ENCODE assay signal across 1 cellular context in the genomic region with DNA sequence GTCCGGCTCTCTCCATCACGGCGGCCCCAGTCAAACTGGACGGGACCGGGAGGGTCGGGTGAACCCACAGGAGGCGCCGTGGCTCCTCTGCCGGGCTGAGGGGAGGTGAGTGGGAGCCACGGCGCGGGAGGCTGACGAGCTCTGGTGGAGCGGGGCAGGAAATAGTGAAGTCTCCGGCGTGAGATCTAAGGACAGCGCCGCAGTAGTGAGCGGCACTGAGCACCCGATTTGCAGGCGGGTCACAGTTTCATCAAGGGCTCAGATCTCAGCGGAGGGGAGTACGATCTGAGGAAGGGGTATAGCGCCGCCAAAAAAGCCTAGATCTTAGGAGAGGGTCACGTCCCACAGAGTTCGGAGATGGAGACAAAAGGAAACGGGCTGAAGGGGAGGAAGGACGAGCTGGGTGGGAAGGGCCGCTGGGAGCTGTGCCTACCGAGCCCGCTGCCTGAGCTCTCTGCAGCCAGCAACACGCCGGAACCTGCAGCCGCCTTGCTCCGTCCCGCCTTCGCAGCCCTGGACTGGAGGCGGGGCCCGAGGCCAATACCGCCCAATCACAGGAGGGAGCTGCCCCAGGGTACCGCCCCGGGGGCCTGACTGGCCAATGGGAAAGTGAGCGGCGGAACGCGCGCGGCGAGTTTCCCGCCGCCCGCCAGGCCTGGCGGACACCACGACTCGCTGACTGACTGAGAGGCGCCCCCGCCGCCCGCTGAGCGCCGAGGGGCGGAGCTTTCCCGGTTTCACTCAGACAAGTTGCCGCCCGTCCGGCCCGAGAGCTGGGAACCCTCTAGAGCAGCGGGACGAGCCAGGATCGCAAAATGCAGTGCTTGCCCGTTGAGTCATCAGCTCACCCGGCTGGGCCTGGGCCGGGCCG.
TF ChIP-seq lines count a peak whose summit lies in the region.

No MANE protein-coding gene starts in this region.

TF ChIP-seq in HepG2, 621 proteins besides CTCF, POLR2A, EP300 and RAD21 (continued from another document and continues in another):
- TF ChIP-seq, protein P1, sequence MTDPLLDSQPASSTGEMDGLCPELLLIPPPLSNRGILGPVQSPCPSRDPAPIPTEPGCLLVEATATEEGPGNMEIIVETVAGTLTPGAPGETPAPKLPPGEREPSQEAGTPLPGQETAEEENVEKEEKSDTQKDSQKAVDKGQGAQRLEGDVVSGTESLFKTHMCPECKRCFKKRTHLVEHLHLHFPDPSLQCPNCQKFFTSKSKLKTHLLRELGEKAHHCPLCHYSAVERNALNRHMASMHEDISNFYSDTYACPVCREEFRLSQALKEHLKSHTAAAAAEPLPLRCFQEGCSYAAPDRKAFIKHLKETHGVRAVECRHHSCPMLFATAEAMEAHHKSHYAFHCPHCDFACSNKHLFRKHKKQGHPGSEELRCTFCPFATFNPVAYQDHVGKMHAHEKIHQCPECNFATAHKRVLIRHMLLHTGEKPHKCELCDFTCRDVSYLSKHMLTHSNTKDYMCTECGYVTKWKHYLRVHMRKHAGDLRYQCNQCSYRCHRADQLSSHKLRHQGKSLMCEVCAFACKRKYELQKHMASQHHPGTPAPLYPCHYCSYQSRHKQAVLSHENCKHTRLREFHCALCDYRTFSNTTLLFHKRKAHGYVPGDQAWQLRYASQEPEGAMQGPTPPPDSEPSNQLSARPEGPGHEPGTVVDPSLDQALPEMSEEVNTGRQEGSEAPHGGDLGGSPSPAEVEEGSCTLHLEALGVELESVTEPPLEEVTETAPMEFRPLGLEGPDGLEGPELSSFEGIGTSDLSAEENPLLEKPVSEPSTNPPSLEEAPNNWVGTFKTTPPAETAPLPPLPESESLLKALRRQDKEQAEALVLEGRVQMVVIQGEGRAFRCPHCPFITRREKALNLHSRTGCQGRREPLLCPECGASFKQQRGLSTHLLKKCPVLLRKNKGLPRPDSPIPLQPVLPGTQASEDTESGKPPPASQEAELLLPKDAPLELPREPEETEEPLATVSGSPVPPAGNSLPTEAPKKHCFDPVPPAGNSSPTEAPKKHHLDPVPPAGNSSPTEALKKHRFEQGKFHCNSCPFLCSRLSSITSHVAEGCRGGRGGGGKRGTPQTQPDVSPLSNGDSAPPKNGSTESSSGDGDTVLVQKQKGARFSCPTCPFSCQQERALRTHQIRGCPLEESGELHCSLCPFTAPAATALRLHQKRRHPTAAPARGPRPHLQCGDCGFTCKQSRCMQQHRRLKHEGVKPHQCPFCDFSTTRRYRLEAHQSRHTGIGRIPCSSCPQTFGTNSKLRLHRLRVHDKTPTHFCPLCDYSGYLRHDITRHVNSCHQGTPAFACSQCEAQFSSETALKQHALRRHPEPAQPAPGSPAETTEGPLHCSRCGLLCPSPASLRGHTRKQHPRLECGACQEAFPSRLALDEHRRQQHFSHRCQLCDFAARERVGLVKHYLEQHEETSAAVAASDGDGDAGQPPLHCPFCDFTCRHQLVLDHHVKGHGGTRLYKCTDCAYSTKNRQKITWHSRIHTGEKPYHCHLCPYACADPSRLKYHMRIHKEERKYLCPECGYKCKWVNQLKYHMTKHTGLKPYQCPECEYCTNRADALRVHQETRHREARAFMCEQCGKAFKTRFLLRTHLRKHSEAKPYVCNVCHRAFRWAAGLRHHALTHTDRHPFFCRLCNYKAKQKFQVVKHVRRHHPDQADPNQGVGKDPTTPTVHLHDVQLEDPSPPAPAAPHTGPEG (CRISPR knock-in tag; IDR thresholded peaks at IDR 0.05): no peak; the same call in 1 of the 2 replicates
- TF ChIP-seq GFI1 (CRISPR knock-in tag; IDR thresholded peaks at IDR 0.05; ENCODE audit: borderline replicate concordance) (peak; percentile 53; the same call in 1 of the 2 replicates), ZBTB38 (CRISPR knock-in tag; IDR thresholded peaks at IDR 0.05) (peak; percentile 32; the same call in 1 of the 2 replicates), FIP1L1 (IDR thresholded peaks at IDR 0.05; ENCODE audit: borderline replicate concordance, insufficient read depth, low read depth, low read length) (no peak), KAT8 (CRISPR knock-in tag; IDR thresholded peaks at IDR 0.05) (peak; percentile 52), ZFAT (CRISPR knock-in tag; conservative IDR thresholded peaks at IDR 0.05) (0 out of 2 replicates have a peak, but pooled peaks have one; percentile 70), TBX2 (CRISPR knock-in tag; IDR thresholded peaks at IDR 0.05; ENCODE audit: borderline replicate concordance) (peak; percentile 79), ZNF317 (CRISPR knock-in tag; IDR thresholded peaks at IDR 0.05) (peak; percentile 64; the same call in 1 of the 2 replicates), ARNT2 (CRISPR knock-in tag; IDR thresholded peaks at IDR 0.05; ENCODE audit: low read depth) (peak; percentile 88; the same call in 1 of the 2 replicates), ZFYVE20 (CRISPR knock-in tag; IDR thresholded peaks at IDR 0.05; ENCODE audit: borderline replicate concordance, low read depth) (0 out of 2 replicates have a peak, but pooled peaks have one; percentile 15), MXD4 (CRISPR knock-in tag; IDR thresholded peaks at IDR 0.05) (peak; percentile 58; the same call in 1 of the 2 replicates), ZNF383 (CRISPR knock-in tag; IDR thresholded peaks at IDR 0.05; ENCODE audit: borderline replicate concordance) (no peak), ZNF709 (CRISPR knock-in tag; IDR thresholded peaks at IDR 0.05) (peak; percentile 91), POLR2G (IDR thresholded peaks at IDR 0.05; ENCODE audit: low read depth, low read length) (peak; percentile 93), PRMT3 (CRISPR knock-in tag; IDR thresholded peaks at IDR 0.05; ENCODE audit: borderline replicate concordance, low read depth) (peak; percentile 64; the same call in 1 of the 2 replicates), ISX (CRISPR knock-in tag; conservative IDR thresholded peaks at IDR 0.05) (0 out of 2 replicates have a peak, but pooled peaks have one; percentile 39), POLR2AphosphoS5 (IDR thresholded peaks at IDR 0.05; ENCODE audit: low read depth, low read length) (peak; percentile 83), RBAK (CRISPR knock-in tag; IDR thresholded peaks at IDR 0.05) (peak; percentile 56; the same call in 1 of the 2 replicates), AKAP8 (CRISPR knock-in tag; IDR thresholded peaks at IDR 0.05) (0 out of 2 replicates have a peak, but pooled peaks have one; percentile 57), BRD4 (CRISPR knock-in tag; IDR thresholded peaks at IDR 0.05) (peak; percentile 42), ZNF766 (CRISPR knock-in tag; IDR thresholded peaks at IDR 0.05; ENCODE audit: borderline replicate concordance) (peak; percentile 90), ISL2 (CRISPR knock-in tag; IDR thresholded peaks at IDR 0.05) (peak; percentile 72; the same call in 1 of the 2 replicates), RBFOX2 (IDR thresholded peaks at IDR 0.05; ENCODE audit: low read depth, low read length) (peak; percentile 81), ZNF160 (CRISPR knock-in tag; IDR thresholded peaks at IDR 0.05) (peak; percentile 53; the same call in 1 of the 2 replicates), CENPX (CRISPR knock-in tag; IDR thresholded peaks at IDR 0.05) (no peak), HMG20B (CRISPR knock-in tag; conservative IDR thresholded peaks at IDR 0.05) (no peak), ADNP (CRISPR knock-in tag; IDR thresholded peaks at IDR 0.05) (no peak)
- TF ChIP-seq, protein P2, sequence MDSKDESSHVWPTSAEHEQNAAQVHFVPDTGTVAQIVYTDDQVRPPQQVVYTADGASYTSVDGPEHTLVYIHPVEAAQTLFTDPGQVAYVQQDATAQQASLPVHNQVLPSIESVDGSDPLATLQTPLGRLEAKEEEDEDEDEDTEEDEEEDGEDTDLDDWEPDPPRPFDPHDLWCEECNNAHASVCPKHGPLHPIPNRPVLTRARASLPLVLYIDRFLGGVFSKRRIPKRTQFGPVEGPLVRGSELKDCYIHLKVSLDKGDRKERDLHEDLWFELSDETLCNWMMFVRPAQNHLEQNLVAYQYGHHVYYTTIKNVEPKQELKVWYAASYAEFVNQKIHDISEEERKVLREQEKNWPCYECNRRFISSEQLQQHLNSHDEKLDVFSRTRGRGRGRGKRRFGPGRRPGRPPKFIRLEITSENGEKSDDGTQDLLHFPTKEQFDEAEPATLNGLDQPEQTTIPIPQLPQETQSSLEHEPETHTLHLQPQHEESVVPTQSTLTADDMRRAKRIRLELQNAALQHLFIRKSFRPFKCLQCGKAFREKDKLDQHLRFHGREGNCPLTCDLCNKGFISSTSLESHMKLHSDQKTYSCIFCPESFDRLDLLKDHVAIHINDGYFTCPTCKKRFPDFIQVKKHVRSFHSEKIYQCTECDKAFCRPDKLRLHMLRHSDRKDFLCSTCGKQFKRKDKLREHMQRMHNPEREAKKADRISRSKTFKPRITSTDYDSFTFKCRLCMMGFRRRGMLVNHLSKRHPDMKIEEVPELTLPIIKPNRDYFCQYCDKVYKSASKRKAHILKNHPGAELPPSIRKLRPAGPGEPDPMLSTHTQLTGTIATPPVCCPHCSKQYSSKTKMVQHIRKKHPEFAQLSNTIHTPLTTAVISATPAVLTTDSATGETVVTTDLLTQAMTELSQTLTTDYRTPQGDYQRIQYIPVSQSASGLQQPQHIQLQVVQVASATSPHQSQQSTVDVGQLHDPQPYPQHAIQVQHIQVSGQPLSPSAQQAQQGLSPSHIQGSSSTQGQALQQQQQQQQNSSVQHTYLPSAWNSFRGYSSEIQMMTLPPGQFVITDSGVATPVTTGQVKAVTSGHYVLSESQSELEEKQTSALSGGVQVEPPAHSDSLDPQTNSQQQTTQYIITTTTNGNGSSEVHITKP (CRISPR knock-in tag; IDR thresholded peaks at IDR 0.05; ENCODE audit: low read depth): 0 out of 2 replicates have a peak, but pooled peaks have one; percentile 14
- TF ChIP-seq, protein P3, sequence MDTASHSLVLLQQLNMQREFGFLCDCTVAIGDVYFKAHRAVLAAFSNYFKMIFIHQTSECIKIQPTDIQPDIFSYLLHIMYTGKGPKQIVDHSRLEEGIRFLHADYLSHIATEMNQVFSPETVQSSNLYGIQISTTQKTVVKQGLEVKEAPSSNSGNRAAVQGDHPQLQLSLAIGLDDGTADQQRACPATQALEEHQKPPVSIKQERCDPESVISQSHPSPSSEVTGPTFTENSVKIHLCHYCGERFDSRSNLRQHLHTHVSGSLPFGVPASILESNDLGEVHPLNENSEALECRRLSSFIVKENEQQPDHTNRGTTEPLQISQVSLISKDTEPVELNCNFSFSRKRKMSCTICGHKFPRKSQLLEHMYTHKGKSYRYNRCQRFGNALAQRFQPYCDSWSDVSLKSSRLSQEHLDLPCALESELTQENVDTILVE (CRISPR knock-in tag; IDR thresholded peaks at IDR 0.05): no peak
- TF ChIP-seq, protein P4, sequence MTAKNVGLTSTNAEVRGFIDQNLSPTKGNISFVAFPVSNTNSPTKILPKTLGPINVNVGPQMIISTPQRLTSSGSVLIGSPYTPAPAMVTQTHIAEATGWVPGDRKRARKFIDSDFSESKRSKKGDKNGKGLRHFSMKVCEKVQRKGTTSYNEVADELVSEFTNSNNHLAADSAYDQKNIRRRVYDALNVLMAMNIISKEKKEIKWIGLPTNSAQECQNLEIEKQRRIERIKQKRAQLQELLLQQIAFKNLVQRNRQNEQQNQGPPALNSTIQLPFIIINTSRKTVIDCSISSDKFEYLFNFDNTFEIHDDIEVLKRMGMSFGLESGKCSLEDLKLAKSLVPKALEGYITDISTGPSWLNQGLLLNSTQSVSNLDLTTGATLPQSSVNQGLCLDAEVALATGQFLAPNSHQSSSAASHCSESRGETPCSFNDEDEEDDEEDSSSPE (CRISPR knock-in tag; IDR thresholded peaks at IDR 0.05): peak; percentile 98
- TF ChIP-seq, protein P5, sequence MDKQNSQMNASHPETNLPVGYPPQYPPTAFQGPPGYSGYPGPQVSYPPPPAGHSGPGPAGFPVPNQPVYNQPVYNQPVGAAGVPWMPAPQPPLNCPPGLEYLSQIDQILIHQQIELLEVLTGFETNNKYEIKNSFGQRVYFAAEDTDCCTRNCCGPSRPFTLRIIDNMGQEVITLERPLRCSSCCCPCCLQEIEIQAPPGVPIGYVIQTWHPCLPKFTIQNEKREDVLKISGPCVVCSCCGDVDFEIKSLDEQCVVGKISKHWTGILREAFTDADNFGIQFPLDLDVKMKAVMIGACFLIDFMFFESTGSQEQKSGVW (CRISPR knock-in tag; IDR thresholded peaks at IDR 0.05; ENCODE audit: borderline replicate concordance): no peak
- TF ChIP-seq, protein P6, sequence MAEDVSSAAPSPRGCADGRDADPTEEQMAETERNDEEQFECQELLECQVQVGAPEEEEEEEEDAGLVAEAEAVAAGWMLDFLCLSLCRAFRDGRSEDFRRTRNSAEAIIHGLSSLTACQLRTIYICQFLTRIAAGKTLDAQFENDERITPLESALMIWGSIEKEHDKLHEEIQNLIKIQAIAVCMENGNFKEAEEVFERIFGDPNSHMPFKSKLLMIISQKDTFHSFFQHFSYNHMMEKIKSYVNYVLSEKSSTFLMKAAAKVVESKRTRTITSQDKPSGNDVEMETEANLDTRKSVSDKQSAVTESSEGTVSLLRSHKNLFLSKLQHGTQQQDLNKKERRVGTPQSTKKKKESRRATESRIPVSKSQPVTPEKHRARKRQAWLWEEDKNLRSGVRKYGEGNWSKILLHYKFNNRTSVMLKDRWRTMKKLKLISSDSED (CRISPR knock-in tag; IDR thresholded peaks at IDR 0.05): no peak
- TF ChIP-seq, protein P7, sequence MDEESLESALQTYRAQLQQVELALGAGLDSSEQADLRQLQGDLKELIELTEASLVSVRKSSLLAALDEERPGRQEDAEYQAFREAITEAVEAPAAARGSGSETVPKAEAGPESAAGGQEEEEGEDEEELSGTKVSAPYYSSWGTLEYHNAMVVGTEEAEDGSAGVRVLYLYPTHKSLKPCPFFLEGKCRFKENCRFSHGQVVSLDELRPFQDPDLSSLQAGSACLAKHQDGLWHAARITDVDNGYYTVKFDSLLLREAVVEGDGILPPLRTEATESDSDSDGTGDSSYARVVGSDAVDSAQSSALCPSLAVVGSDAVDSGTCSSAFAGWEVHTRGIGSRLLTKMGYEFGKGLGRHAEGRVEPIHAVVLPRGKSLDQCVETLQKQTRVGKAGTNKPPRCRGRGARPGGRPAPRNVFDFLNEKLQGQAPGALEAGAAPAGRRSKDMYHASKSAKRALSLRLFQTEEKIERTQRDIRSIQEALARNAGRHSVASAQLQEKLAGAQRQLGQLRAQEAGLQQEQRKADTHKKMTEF (CRISPR knock-in tag; IDR thresholded peaks at IDR 0.05): peak; percentile 89
- TF ChIP-seq, protein P8, sequence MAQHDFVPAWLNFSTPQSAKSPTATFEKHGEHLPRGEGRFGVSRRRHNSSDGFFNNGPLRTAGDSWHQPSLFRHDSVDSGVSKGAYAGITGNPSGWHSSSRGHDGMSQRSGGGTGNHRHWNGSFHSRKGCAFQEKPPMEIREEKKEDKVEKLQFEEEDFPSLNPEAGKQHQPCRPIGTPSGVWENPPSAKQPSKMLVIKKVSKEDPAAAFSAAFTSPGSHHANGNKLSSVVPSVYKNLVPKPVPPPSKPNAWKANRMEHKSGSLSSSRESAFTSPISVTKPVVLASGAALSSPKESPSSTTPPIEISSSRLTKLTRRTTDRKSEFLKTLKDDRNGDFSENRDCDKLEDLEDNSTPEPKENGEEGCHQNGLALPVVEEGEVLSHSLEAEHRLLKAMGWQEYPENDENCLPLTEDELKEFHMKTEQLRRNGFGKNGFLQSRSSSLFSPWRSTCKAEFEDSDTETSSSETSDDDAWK (CRISPR knock-in tag; IDR thresholded peaks at IDR 0.05): no peak
- TF ChIP-seq, protein P9, sequence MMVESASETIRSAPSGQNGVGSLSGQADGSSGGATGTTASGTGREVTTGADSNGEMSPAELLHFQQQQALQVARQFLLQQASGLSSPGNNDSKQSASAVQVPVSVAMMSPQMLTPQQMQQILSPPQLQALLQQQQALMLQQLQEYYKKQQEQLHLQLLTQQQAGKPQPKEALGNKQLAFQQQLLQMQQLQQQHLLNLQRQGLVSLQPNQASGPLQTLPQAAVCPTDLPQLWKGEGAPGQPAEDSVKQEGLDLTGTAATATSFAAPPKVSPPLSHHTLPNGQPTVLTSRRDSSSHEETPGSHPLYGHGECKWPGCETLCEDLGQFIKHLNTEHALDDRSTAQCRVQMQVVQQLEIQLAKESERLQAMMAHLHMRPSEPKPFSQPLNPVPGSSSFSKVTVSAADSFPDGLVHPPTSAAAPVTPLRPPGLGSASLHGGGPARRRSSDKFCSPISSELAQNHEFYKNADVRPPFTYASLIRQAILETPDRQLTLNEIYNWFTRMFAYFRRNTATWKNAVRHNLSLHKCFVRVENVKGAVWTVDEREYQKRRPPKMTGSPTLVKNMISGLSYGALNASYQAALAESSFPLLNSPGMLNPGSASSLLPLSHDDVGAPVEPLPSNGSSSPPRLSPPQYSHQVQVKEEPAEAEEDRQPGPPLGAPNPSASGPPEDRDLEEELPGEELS (CRISPR knock-in tag; IDR thresholded peaks at IDR 0.05): peak; percentile 39; the same call in 1 of the 2 replicates
